9 cellular contexts compared by ENCODE assay signal in genomic region chr11:44601471-44602370, GRCh38. TPM values are rescaled to one million over a fixed set of nuclear protein-coding genes. Genes with fewer than 3 reads are reported as not detected.
DNase-seq lines count a peak whose midpoint lies in the region; ATAC-seq, FAIRE-seq and TF ChIP-seq lines count a peak whose summit lies in the region.
"Had no signal": no experiment of that assay in that cellular context is flagged by ENCODE, and none has a peak within 500 bp of the region (broad histone marks: within the 10 kb centered on the region; RNA-seq: fewer than 3 reads in every experiment).

No MANE protein-coding gene starts in this region.

- BruUV-seq in HepG2 (replicated peaks; lab: Mats Ljungman, UMichigan): no TSS peak

- no peaks in the 10 kb centered on the region for H3K9me2 ChIP-seq in SK-N-SH

- H3K4me2 ChIP-seq in HepG2 (ENCODE audit: low read depth, low read length): no peak overlapping the region
- H3K4me2 ChIP-seq in SK-N-SH: no peak overlapping the region

- no peaks in the 10 kb centered on the region for H3K79me2 ChIP-seq in HepG2 (ENCODE audit: insufficient read depth, low read length)
- no peaks in the 10 kb centered on the region for H3K79me2 ChIP-seq in SK-N-SH (ENCODE audit: insufficient read depth)

- 5% methylated on average over 2 of the region's 14 CpGs for WGBS in HepG2 (ENCODE audit: low lambda C conversion rate)
- 91% methylated on average over 9 of the region's 14 CpGs for WGBS in right lobe of liver (ENCODE audit: insufficient coverage, low coverage, low lambda C conversion rate, missing lambda C conversion rate)
- WGBS in SK-N-SH (ENCODE audit: low lambda C conversion rate): 90% methylated on average over 12 of the region's 14 CpGs

- intact Hi-C loops in HepG2 (cut with micrococcal nuclease; ENCODE audit: unreplicated experiment): no loop called here
- intact Hi-C loops in right lobe of liver (cut with DNase I): no loop called here
- intact Hi-C loops in upper lobe of right lung (cut with DNase I): no loop called here

- POLR2A ChIA-PET in HepG2 (lab: Yijun Ruan, JAX) (no interaction called here), SK-N-SH (lab: Yijun Ruan, JAX) (no interaction called here)

- no peak for DNase-seq in HepG2 (ENCODE audit: low spot score)
- no peak for DNase-seq in right lobe of liver
- DNase-seq in central memory CD8-positive, alpha-beta T cell (ENCODE audit: low spot score in 2 of 2): no peak
- no peak for DNase-seq in upper lobe of right lung
- DNase-seq in SK-N-SH: no peak
- DNase-seq in NOMO-1 treated with DMSO at 0.1 percent for 48 hours (lab: John Stamatoyannopoulos, UW; ENCODE audit: unreplicated experiment): no peak
- DNase-seq in 8988T: no peak

- 0 out of 2 replicates have a peak, but pooled peaks cover 3% of the 10 kb centered on the region for H4K20me1 ChIP-seq in HepG2 (ENCODE audit: insufficient read depth, low read length)
- no peaks in the 10 kb centered on the region for H4K20me1 ChIP-seq in SK-N-SH (ENCODE audit: insufficient read depth)

- H3K9ac ChIP-seq in HepG2 (ENCODE audit: insufficient read depth, low read depth, low read length) (no peak overlapping the region), SK-N-SH (no peak overlapping the region)

- no peak for TF ChIP-seq CTCF in HepG2 (CRISPR knock-in tag; IDR thresholded peaks at IDR 0.05)
- no peak for TF ChIP-seq CTCF in right lobe of liver (IDR thresholded peaks at IDR 0.05)
- no peak for TF ChIP-seq CTCF in upper lobe of right lung (IDR thresholded peaks at IDR 0.05)
- no peak for TF ChIP-seq CTCF in SK-N-SH (IDR thresholded peaks at IDR 0.05)

- FAIRE-seq in HepG2 (lab: Jason Lieb, UNC): no peak

- CTCF ChIA-PET in HepG2 (lab: Yijun Ruan, JAX; ENCODE audit: low intra/inter-chr PET ratio, low total read pairs): no interaction called here
- CTCF ChIA-PET in SK-N-SH (lab: Yijun Ruan, JAX): interaction anchor here (0.7 to 7.2 kb wide), 11 partner anchors 10 to 492 kb away, joined by 3 to 63 read pairs (median 4); no protein-coding TSS in a partner anchor

- H3K27me3 ChIP-seq in HepG2 (ENCODE audit: control insufficient read depth in 1 of 2, insufficient read depth in 2 of 2, low read length in 2 of 2) (peaks cover 4 to 19% of the 10 kb centered on the region in 2 experiments; a peak in 3 of 5 replicates), right lobe of liver (no peaks in the 10 kb centered on the region), upper lobe of right lung (no peaks in the 10 kb centered on the region), SK-N-SH (ENCODE audit: insufficient read depth) (no peaks in the 10 kb centered on the region)

- TF ChIP-seq RAD21 in HepG2 (CRISPR knock-in tag; IDR thresholded peaks at IDR 0.05): no peak
- no peak for TF ChIP-seq RAD21 in SK-N-SH (IDR thresholded peaks at IDR 0.05; ENCODE audit: low read length)

- H3K27ac ChIP-seq in HepG2 (ENCODE audit: extremely low read length, insufficient read depth, low read length) (no peak overlapping the region), right lobe of liver (no peak overlapping the region), upper lobe of right lung (peak overlapping the region; percentile 56), SK-N-SH (ENCODE audit: low read depth in 2 of 2, low read length in 1 of 2) (no peak overlapping the region)

- H3F3A ChIP-seq in SK-N-SH (replicated peaks; ENCODE audit: insufficient read depth): no peaks in the 10 kb centered on the region

- peak overlapping the region; percentile 25 for H3K27ac Mint-ChIP-seq in central memory CD8-positive, alpha-beta T cell (ENCODE audit: low read depth)
- H3K27ac Mint-ChIP-seq: nephron had no signal

- no peak overlapping the region for H3K4me3 Mint-ChIP-seq in central memory CD8-positive, alpha-beta T cell
- H3K4me3 Mint-ChIP-seq: nephron had no signal

- H3K4me1 ChIP-seq in HepG2 (ENCODE audit: insufficient read depth, low read length) (no peaks in the 10 kb centered on the region), right lobe of liver (peaks cover 0 to 7% (median 0%) of the 10 kb centered on the region in 4 donors), upper lobe of right lung (peaks cover 45% of the 10 kb centered on the region), SK-N-SH (ENCODE audit: control insufficient read depth in 1 of 2, insufficient read depth in 2 of 2, low read depth in 1 of 2, low read length in 1 of 2) (peaks cover 0 to 23% of the 10 kb centered on the region in 2 experiments; a peak in 1 of 4 replicates)

- ATAC-seq in HepG2 (no peak), right lobe of liver (no peak), HG03095 (IDR thresholded peaks at IDR 0.05; ENCODE audit: unreplicated experiment) (peak; percentile 29), upper lobe of right lung (peak; percentile 3)
- no peak for ATAC-seq in central memory CD8-positive, alpha-beta T cell (replicated peaks; ENCODE audit: extremely low read depth, poor library complexity, severe bottlenecking)

- H3K27me3 Mint-ChIP-seq in central memory CD8-positive, alpha-beta T cell: no peaks in the 10 kb centered on the region

- in situ Hi-C loops in HepG2 (cut with HindIII; ENCODE audit: extremely low pct_ligation_motif_present, low pct_unique_long_range_greater_than_20kb): no loop called here

- H3K9me3 ChIP-seq in HepG2 (ENCODE audit: low read length) (no peaks in the 10 kb centered on the region), right lobe of liver (no peaks in the 10 kb centered on the region), upper lobe of right lung (no peaks in the 10 kb centered on the region), SK-N-SH (no peaks in the 10 kb centered on the region)

- TF ChIP-seq EP300 in HepG2 (IDR thresholded peaks at IDR 0.05; ENCODE audit: low read depth in 2 of 2, low read length in 2 of 2): no peak
- TF ChIP-seq EP300 in HepG2 (CRISPR knock-in tag; IDR thresholded peaks at IDR 0.05; ENCODE audit: borderline replicate concordance): no peak
- TF ChIP-seq EP300 in SK-N-SH (IDR thresholded peaks at IDR 0.05; ENCODE audit: borderline replicate concordance in 1 of 2, low read depth in 1 of 2, low read length in 1 of 2): no peak

- H3K36me3 Mint-ChIP-seq in central memory CD8-positive, alpha-beta T cell (ENCODE audit: insufficient read depth): peaks cover 12% of the 10 kb centered on the region

- TF ChIP-seq POLR2A in HepG2 (IDR thresholded peaks at IDR 0.05; ENCODE audit: insufficient read depth in 1 of 2, low read depth in 2 of 2, low read length in 2 of 2): no peak
- TF ChIP-seq POLR2A in right lobe of liver (IDR thresholded peaks at IDR 0.05): no peak

- no peak overlapping the region for H3K4me3 ChIP-seq in HepG2 (replicated peaks in 1 of 3; ENCODE audit: insufficient read depth in 1 of 3, low read depth in 2 of 3, low read length in 3 of 3)
- H3K4me3 ChIP-seq in right lobe of liver: no peak overlapping the region
- no peak overlapping the region for H3K4me3 ChIP-seq in upper lobe of right lung
- H3K4me3 ChIP-seq in SK-N-SH (ENCODE audit: low read depth in 2 of 2, low read length in 1 of 2): no peak overlapping the region

- H3K9me3 Mint-ChIP-seq in central memory CD8-positive, alpha-beta T cell: no peaks in the 10 kb centered on the region
- H3K9me3 Mint-ChIP-seq: nephron had no signal

- peaks cover 19% of the 10 kb centered on the region for H3K4me1 Mint-ChIP-seq in central memory CD8-positive, alpha-beta T cell

- H3K36me3 ChIP-seq in HepG2 (replicated peaks in 1 of 2; ENCODE audit: control insufficient read depth in 1 of 2, insufficient read depth in 2 of 2, low read length in 2 of 2) (no peaks in the 10 kb centered on the region), right lobe of liver (peaks cover 0 to 10% (median 4%) of the 10 kb centered on the region in 4 donors), upper lobe of right lung (peaks cover 20% of the 10 kb centered on the region), SK-N-SH (replicated peaks in 1 of 2; ENCODE audit: control insufficient read depth in 1 of 2, insufficient read depth in 2 of 2, low read length in 1 of 2) (no peaks in the 10 kb centered on the region)

- H2AFZ ChIP-seq in HepG2 (ENCODE audit: low read length): no peak overlapping the region
- H2AFZ ChIP-seq in SK-N-SH (ENCODE audit: low read depth): no peak overlapping the region

TF ChIP-seq in HepG2, 621 proteins besides CTCF, POLR2A, EP300 and RAD21 (continues in another document):
- TF ChIP-seq ZNF562 (CRISPR knock-in tag; IDR thresholded peaks at IDR 0.05; ENCODE audit: borderline replicate concordance): no peak
- TF ChIP-seq ZNF674 (CRISPR knock-in tag; IDR thresholded peaks at IDR 0.05; ENCODE audit: low read depth): no peak
- TF ChIP-seq ARNT (IDR thresholded peaks at IDR 0.05): no peak

TF ChIP-seq in SK-N-SH, 30 proteins besides CTCF, POLR2A, EP300 and RAD21 (continues in another document):
- no peak for TF ChIP-seq SIN3A (IDR thresholded peaks at IDR 0.05; ENCODE audit: borderline replicate concordance, low read depth, low read length)
- no peak for TF ChIP-seq EZH2phosphoT487 (IDR thresholded peaks at IDR 0.05; ENCODE audit: borderline replicate concordance, low read depth)

RNA-seq across cellular contexts. Expression of gene CD82, which starts 36.3 kb away (rescaled TPM):
- not detected in 2 replicates for total RNA-seq in HepG2 (2016; rRNA removed; fragmentation: Illumina TruSeq; extraction: Trizol)
- not detected in 2 replicates for total RNA-seq in HepG2 (2016; cell fraction: cytosol; rRNA removed; fragmentation: Illumina TruSeq; extraction: Trizol; ENCODE audit: low read depth)
- not detected in 2 replicates for total RNA-seq in HepG2 (2016; cell fraction: insoluble cytoplasmic fraction; rRNA removed; fragmentation: Illumina TruSeq; extraction: Trizol)
- total RNA-seq in HepG2 (2016; cell fraction: membrane; rRNA removed; fragmentation: Illumina TruSeq; extraction: Trizol): not detected in 2 replicates
- total RNA-seq in HepG2 (2016; cell fraction: nucleus; rRNA removed; fragmentation: Illumina TruSeq; extraction: Trizol): not detected in 2 replicates
- polyA plus RNA-seq in HepG2 (2011; rRNA removed): 0.05 and 0.24 TPM in 2 replicates
- polyA plus RNA-seq in HepG2 (2011; cell fraction: cytosol; rRNA removed): 0.13 and 0.16 TPM in 2 replicates
- polyA plus RNA-seq in HepG2 (2011; cell fraction: nucleus; rRNA removed): 0.33 TPM in 1 of 2 replicates, not detected in the other
- polyA plus RNA-seq in HepG2 (2012): 0.19 TPM in 1 of 2 replicates, not detected in the other
- not detected in 2 replicates for polyA plus RNA-seq in HepG2 (2016; cell fraction: cytosol; fragmentation: Illumina TruSeq; extraction: Trizol; ENCODE audit: low read depth)
- polyA plus RNA-seq in HepG2 (2016; cell fraction: insoluble cytoplasmic fraction; fragmentation: Illumina TruSeq; extraction: Trizol; ENCODE audit: low read depth): not detected in 2 replicates
- polyA plus RNA-seq in HepG2 (2016; cell fraction: membrane; fragmentation: Illumina TruSeq; extraction: Trizol; ENCODE audit: low read depth): not detected in 2 replicates
- polyA plus RNA-seq in HepG2 (2016; cell fraction: nucleus; fragmentation: Illumina TruSeq; extraction: Trizol; ENCODE audit: insufficient read depth, low read depth): not detected in 2 replicates
- 0.52 and 13.0 TPM in 2 replicates for polyA minus RNA-seq in HepG2 (2011; rRNA and poly(A)+ RNA removed; ENCODE audit: low replicate concordance)
- not detected in 2 replicates for polyA minus RNA-seq in HepG2 (2011; cell fraction: cytosol; rRNA and poly(A)+ RNA removed)
- polyA minus RNA-seq in HepG2 (2011; cell fraction: nucleus; rRNA and poly(A)+ RNA removed): not detected in 2 replicates
- total RNA-seq in right lobe of liver: 10 to 100 TPM; 18.9 to 69.4 (median 48.6) TPM
- total RNA-seq in upper lobe of right lung: 144 TPM
- polyA plus RNA-seq in SK-N-SH (2012; rRNA removed): 35.6 and 39.2 TPM in 2 replicates
- polyA plus RNA-seq in SK-N-SH (2012; cell fraction: cytosol; rRNA removed): 17.9 and 24.9 TPM in 2 replicates
- polyA plus RNA-seq in SK-N-SH (2012; cell fraction: nucleus; rRNA removed): 12.5 and 16.5 TPM in 2 replicates

Comparison
In these comparisons a context has a peak if more than half of its experiments do, and no peak if none do; other contexts are left out.
1. RNA of gene CD82, which starts 36.3 kb away (total RNA-seq): 144 TPM in upper lobe of right lung (single experiment) and 18.9 to 69.4 TPM in right lobe of liver; not detected in HepG2; every median in the first group is over 10 times any median in the second.
2. ATAC-seq: peak in HG03095 (single experiment) and upper lobe of right lung (single experiment); none in HepG2 (single experiment), right lobe of liver (0 of 4) and central memory CD8-positive, alpha-beta T cell (single experiment).